8 cellular contexts compared by ENCODE assay signal in the genomic region with DNA sequence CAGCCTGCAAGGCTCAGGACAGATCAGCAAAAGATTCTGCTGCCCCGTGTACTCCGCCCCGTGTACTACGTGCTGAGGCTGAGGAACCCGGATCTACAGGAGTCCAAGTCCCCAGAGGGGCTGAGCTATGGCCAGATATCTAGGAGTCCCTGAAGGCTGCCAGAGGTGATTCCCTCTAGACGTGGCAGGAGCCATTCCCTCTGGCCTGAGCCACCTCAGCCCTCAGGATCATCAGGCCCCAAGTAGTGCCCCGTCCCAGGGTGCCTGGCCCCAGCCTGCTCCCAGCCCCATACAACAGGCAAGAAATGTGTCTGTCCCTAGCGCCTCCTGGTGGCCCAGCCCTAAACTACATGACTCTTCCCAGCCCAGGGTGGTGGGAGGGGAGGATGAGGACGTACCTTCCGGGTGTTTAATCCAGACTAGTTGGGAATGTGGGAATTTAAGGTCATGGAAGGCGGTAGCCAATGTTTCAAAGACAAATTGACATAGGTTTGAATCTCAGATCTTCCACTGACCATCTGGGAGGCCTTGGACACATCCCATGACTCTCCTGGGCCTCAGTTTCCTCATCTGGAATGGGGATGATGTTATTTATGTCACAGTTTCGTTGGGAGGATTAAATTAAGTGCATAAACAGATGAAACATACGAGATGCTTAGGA. TPM values are rescaled to one million over a fixed set of nuclear protein-coding genes. Genes with fewer than 3 reads are reported as not detected.
A peak's percentile ranks its signal among the peaks of the same experiment; 100 is the strongest.
DNase-seq lines count a peak whose midpoint lies in the region; ATAC-seq lines count a peak whose summit lies in the region.

No MANE protein-coding gene starts in this region.

- DNase-seq in DMS 273 treated with DMSO at 0.1 percent for 48 hours (lab: John Stamatoyannopoulos, UW) (peak; percentile 27), NCI-H524 treated with DMSO at 0.1 percent for 48 hours (lab: John Stamatoyannopoulos, UW) (peak; percentile 18), dermis blood vessel endothelial cell (peak; percentile 89), medulla oblongata (ENCODE audit: extremely low spot score) (peak; percentile 78), DMS79 (lab: John Stamatoyannopoulos, UW) (no peak)
- peak; percentile 81 for DNase-seq in activated CD4-positive, alpha-beta T cell treated with anti-CD3 and anti-CD28 coated beads, Interleukin-2, amount 50 U/mL, for 1 hour
- peak; percentile 55 for DNase-seq in stimulated activated CD8-positive, alpha-beta memory T cell treated with anti-CD3 and anti-CD28 coated beads, Interleukin-12 subunit alpha, Interleukin-12 subunit beta, amount 100 ng/mL, for 24 hours (ENCODE audit: extremely low read depth)

- peak; percentile 59 for ATAC-seq in HG02678 (IDR thresholded peaks at IDR 0.05; ENCODE audit: unreplicated experiment)

RNA-seq across cellular contexts. Expression of a gene that starts 49.4 kb away (rescaled TPM):
- total RNA-seq in dermis blood vessel endothelial cell = 28.8 and 42.1 TPM in 2 replicates
